Comparison of ENCODE assay signal across 27 cellular contexts in the genomic region with DNA sequence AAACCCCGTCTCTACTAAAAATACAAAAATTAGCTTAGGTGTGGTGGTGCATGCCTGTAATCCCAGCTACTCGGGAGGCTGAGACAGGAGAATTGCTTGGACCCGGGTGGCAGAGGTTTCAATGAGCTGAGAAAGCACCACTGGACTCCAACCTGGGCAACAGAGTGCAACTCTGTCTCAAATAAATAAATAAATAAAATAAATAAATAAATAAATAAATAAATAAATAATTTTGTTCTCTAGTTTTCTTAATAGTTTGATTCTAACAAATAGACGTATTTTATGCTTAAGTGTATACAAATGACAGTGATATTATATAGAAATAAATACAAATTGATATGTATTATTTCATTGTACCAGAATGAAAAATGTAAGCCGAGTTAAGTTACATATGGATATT.
"Had no signal": no experiment of that assay in that cellular context is flagged by ENCODE, and none has a peak within 500 bp of the region (broad histone marks: within the 10 kb centered on the region; RNA-seq: fewer than 3 reads in every experiment).

No MANE protein-coding gene starts in this region.

- ATAC-seq: naive thymus-derived CD8-positive, alpha-beta T cell; natural killer cell treated with Interleukin-12 subunit alpha and Interleukin-12 subunit beta and Interleukin-15 and Interleukin-18, amount 100 ng/mL, for 72 hours; psoas muscle; right cardiac atrium; right lobe of liver; stimulated activated effector memory CD8-positive, alpha-beta T cell treated with anti-CD3 and anti-CD28 coated beads, Interleukin-12 subunit alpha, Interleukin-12 subunit beta, amount 100 ng/mL, for 72 hours; stimulated activated naive B cell treated with anti-CD40 and anti-IgM and Interleukin-4, amounts not matched to agents 10 μg/mL and 1 μg/mL and 100 μg/mL, for 72 hours had no signal

- H3K9me3 ChIP-seq: neutrophil, psoas muscle, right lobe of liver, sigmoid colon, stomach, thoracic aorta, thyroid gland, tibial nerve, upper lobe of left lung, vagina had no signal

- H3K36me3 ChIP-seq: neutrophil, right lobe of liver, sigmoid colon, stomach, thoracic aorta, thyroid gland, tibial nerve, upper lobe of left lung, vagina had no signal

- FAIRE-seq: urothelium cell line had no signal

- H3K4me1 ChIP-seq: parathyroid adenoma, psoas muscle, right lobe of liver, sigmoid colon, stomach, thyroid gland, tibial nerve, upper lobe of left lung, vagina had no signal

- H3K4me3 ChIP-seq: psoas muscle, right lobe of liver, sigmoid colon, stomach, thoracic aorta, thyroid gland, tibial nerve, upper lobe of left lung, vagina had no signal

- H3K27ac ChIP-seq: neutrophil, parathyroid adenoma, psoas muscle, right lobe of liver, sigmoid colon, stomach, thoracic aorta, thyroid gland, tibial nerve, upper lobe of left lung, vagina had no signal

- H3K27me3 ChIP-seq: neutrophil, right lobe of liver, sigmoid colon, stomach, thyroid gland, tibial nerve, upper lobe of left lung, vagina had no signal

- DNase-seq: naive thymus-derived CD8-positive, alpha-beta T cell; nephron progenitor cell; nucleus accumbens; posterior cingulate gyrus; psoas muscle; right cardiac atrium; right lobe of liver; sigmoid colon; small intestine; stimulated activated CD4-positive, alpha-beta T cell treated with anti-CD3 and anti-CD28 coated beads, Interleukin-15, amount 100 ng/mL, for 24 hours; stimulated activated CD4-positive, alpha-beta T cell treated with anti-CD3 and anti-CD28 coated beads, Interleukin-2, amount 100 ng/mL, for 24 hours; stimulated activated CD4-positive, alpha-beta T cell treated with anti-CD3 and anti-CD28 coated beads, Interleukin-2, amount 100 ng/mL, for 48 hours; stimulated activated CD4-positive, alpha-beta T cell treated with anti-CD3 and anti-CD28 coated beads, Interleukin-4, amount 100 ng/mL, for 24 hours; stimulated activated naive B cell treated with anti-CD40 and anti-IgM and Interleukin-4, amounts not matched to agents 10 μg/mL and 1 μg/mL and 100 μg/mL, for 72 hours; stimulated activated naive CD4-positive, alpha-beta T cell treated with Interleukin-2 at 50 U/mL for 16 hours; stomach; thyroid gland; trophoblast cell; upper lobe of left lung had no signal
